Comparison of ENCODE assay signal across 23 cellular contexts in genomic region chr15:54618120-54618519, GRCh38.
"Had no signal": no experiment of that assay in that cellular context is flagged by ENCODE, and none has a peak within 500 bp of the region (broad histone marks: within the 10 kb centered on the region; RNA-seq: fewer than 3 reads in every experiment).

No MANE protein-coding gene starts in this region.

- H3K27me3 ChIP-seq: brain microvascular endothelial cell, cardiac muscle cell, SJCRH30 had no signal

- H3K36me3 ChIP-seq: brain microvascular endothelial cell, cardiac muscle cell, SJCRH30 had no signal

- DNase-seq: activated CD4-positive, alpha-beta T cell treated with anti-CD3 and anti-CD28 coated beads for 4 hours; activated CD4-positive, CD25-positive, alpha-beta regulatory T cell; activated CD8-positive, alpha-beta memory T cell treated with anti-CD3 and anti-CD28 coated beads, Interleukin-2, amount 50 U/mL, for 4 hours; activated CD8-positive, alpha-beta T cell treated with anti-CD3 and anti-CD28 coated beads for 36 hours; activated gamma-delta T cell treated with Interleukin-2 at 50 U/mL for 16 hours; activated naive CD4-positive, alpha-beta T cell treated with anti-CD3 and anti-CD28 coated beads, Interleukin-2, amount 10 ng/mL, durations not matched to agents 7 days and 5 days; activated naive CD8-positive, alpha-beta T cell treated with anti-CD3 and anti-CD28 coated beads for 36 hours; activated T-cell treated with anti-CD3 and anti-CD28 coated beads, Interleukin-2, amount 50 U/mL, for 72 hours; brain microvascular endothelial cell; KG1; NCI-H1092; NCI-H1417; NCI-H1930; NCI-H2107; NCI-H510A treated with DMSO at 0.1 percent for 48 hours; NCI-H748 treated with DMSO at 0.1 percent for 48 hours; Right ventricle myocardium superior; RPMI8226; T-helper 17 cell; T1000 had no signal

- H3K9me3 ChIP-seq: SJCRH30 had no signal

- H3K27ac ChIP-seq: brain microvascular endothelial cell, cardiac muscle cell, SJCRH30 had no signal

- H3K4me3 ChIP-seq: cardiac muscle cell, SJCRH30 had no signal

- FAIRE-seq: TTC549 had no signal

- H3K4me1 ChIP-seq: SJCRH30 had no signal
